8 cellular contexts compared by ENCODE assay signal in genomic region chr11:100681064-100681502, GRCh38. TPM values are rescaled to one million over a fixed set of nuclear protein-coding genes. Genes with fewer than 3 reads are reported as not detected.
DNase-seq lines count a peak whose midpoint lies in the region; ATAC-seq, FAIRE-seq and TF ChIP-seq lines count a peak whose summit lies in the region.

No MANE protein-coding gene starts in this region.

- ATAC-seq in GM18870 (IDR thresholded peaks at IDR 0.05; ENCODE audit: unreplicated experiment) = peak; percentile 99
- peak; percentile 99 for ATAC-seq in HG02981 (IDR thresholded peaks at IDR 0.05; ENCODE audit: unreplicated experiment)
- no peak for ATAC-seq in omental fat pad (ENCODE audit: low FRiP score)

- H2AFZ ChIP-seq in keratinocyte (ENCODE audit: control insufficient read depth, low read length) = peak overlapping the region; percentile 68

- H3K79me2 ChIP-seq in keratinocyte (ENCODE audit: control insufficient read depth, insufficient read depth, low read length) = no peaks in the 10 kb centered on the region

- no peaks in the 10 kb centered on the region for H3K36me3 ChIP-seq in BE2C
- H3K36me3 ChIP-seq in keratinocyte (ENCODE audit: control insufficient read depth in 2 of 2, extremely low read depth in 1 of 2, insufficient read depth in 2 of 2, low read length in 2 of 2) = no peaks in the 10 kb centered on the region

- H3K9me3 Mint-ChIP-seq in activated T-helper 2 cell treated with anti-CD3 and anti-CD28 coated beads, Interferon-gamma antibody, Interleukin-2, Interleukin-4, amounts not matched to agents 10 μg/mL and 5 μg/mL and 100 μg/mL, durations not matched to agents 14 hours and 24 hours and 36 hours = no peaks in the 10 kb centered on the region

- intact Hi-C loops in activated T-helper 2 cell treated with anti-CD3 and anti-CD28 coated beads, Interferon-gamma antibody, Interleukin-2, Interleukin-4, amounts not matched to agents 10 μg/mL and 5 μg/mL and 100 μg/mL, durations not matched to agents 14 hours and 24 hours and 36 hours (cut with micrococcal nuclease) = no loop called here

- H3K4me1 ChIP-seq in BE2C (peaks cover 24% of the 10 kb centered on the region), keratinocyte (ENCODE audit: control insufficient read depth, extremely low read depth, insufficient read depth, low read length) (peaks cover 24% of the 10 kb centered on the region)

- dilution Hi-C loops in keratinocyte (cut with MboI; ENCODE audit: extremely low pct_ligation_motif_present, low sequenced_read_pairs) = no loop called here

- H3K36me3 Mint-ChIP-seq in activated T-helper 2 cell treated with anti-CD3 and anti-CD28 coated beads, Interferon-gamma antibody, Interleukin-2, Interleukin-4, amounts not matched to agents 10 μg/mL and 5 μg/mL and 100 μg/mL, durations not matched to agents 14 hours and 24 hours and 36 hours (ENCODE audit: low read depth) = no peaks in the 10 kb centered on the region

- H3K27ac ChIP-seq in keratinocyte (ENCODE audit: control insufficient read depth, insufficient read depth, low read length) = no peak overlapping the region

- H3K9me3 ChIP-seq in BE2C (no peaks in the 10 kb centered on the region), keratinocyte (ENCODE audit: control insufficient read depth, low read depth, low read length) (no peaks in the 10 kb centered on the region)

- H3K4me3 ChIP-seq in BE2C (ENCODE audit: low read depth, low read length) (no peak overlapping the region), keratinocyte (ENCODE audit: control insufficient read depth in 2 of 3, extremely low read depth in 1 of 3, insufficient read depth in 2 of 3, low read depth in 1 of 3, low read length in 3 of 3) (no peak overlapping the region)

- no peak overlapping the region for H3K9ac ChIP-seq in keratinocyte (ENCODE audit: control insufficient read depth, extremely low read depth, insufficient read depth, low read length)

- no peaks in the 10 kb centered on the region for H3K9me1 ChIP-seq in keratinocyte (ENCODE audit: control insufficient read depth, extremely low read depth, insufficient read depth, low read length)

- peaks cover 5% of the 10 kb centered on the region for H3K27me3 Mint-ChIP-seq in activated T-helper 2 cell treated with anti-CD3 and anti-CD28 coated beads, Interferon-gamma antibody, Interleukin-2, Interleukin-4, amounts not matched to agents 10 μg/mL and 5 μg/mL and 100 μg/mL, durations not matched to agents 14 hours and 24 hours and 36 hours (ENCODE audit: low read depth)

- no peak overlapping the region for H3K27ac Mint-ChIP-seq in activated T-helper 2 cell treated with anti-CD3 and anti-CD28 coated beads, Interferon-gamma antibody, Interleukin-2, Interleukin-4, amounts not matched to agents 10 μg/mL and 5 μg/mL and 100 μg/mL, durations not matched to agents 14 hours and 24 hours and 36 hours

- no peak overlapping the region for H3K4me3 Mint-ChIP-seq in activated T-helper 2 cell treated with anti-CD3 and anti-CD28 coated beads, Interferon-gamma antibody, Interleukin-2, Interleukin-4, amounts not matched to agents 10 μg/mL and 5 μg/mL and 100 μg/mL, durations not matched to agents 14 hours and 24 hours and 36 hours (ENCODE audit: low read depth)

- H3K27me3 ChIP-seq in BE2C (no peaks in the 10 kb centered on the region), keratinocyte (ENCODE audit: control insufficient read depth, extremely low read depth, insufficient read depth, low read length) (no peaks in the 10 kb centered on the region)

- DNase-seq in BE2C = peak; percentile 34
- peak; percentile 1 for DNase-seq in NCI-H146 treated with DMSO at 0.1 percent for 48 hours (lab: John Stamatoyannopoulos, UW; ENCODE audit: unreplicated experiment)
- peak; percentile 19 for DNase-seq in activated T-helper 2 cell treated with anti-CD3 and anti-CD28 coated beads, Interferon-gamma antibody, Interleukin-2, Interleukin-4, amounts not matched to agents 10 μg/mL and 5 μg/mL and 100 μg/mL, durations not matched to agents 14 hours and 24 hours and 36 hours (ENCODE audit: low spot score)
- DNase-seq in keratinocyte (ENCODE audit: low read depth, low spot score) = no peak
- DNase-seq in NCI-H526 treated with DMSO at 0.1 percent for 48 hours (lab: John Stamatoyannopoulos, UW) = no peak
- no peak for DNase-seq in omental fat pad (ENCODE audit: low spot score)

- no peak for FAIRE-seq in keratinocyte (lab: Jason Lieb, UNC)

- no peaks in the 10 kb centered on the region for H4K20me1 ChIP-seq in keratinocyte (ENCODE audit: control insufficient read depth, extremely low read depth, insufficient read depth, low read length)

- no peak for TF ChIP-seq CTCF in BE2C (IDR thresholded peaks at IDR 0.05; ENCODE audit: low read depth, low read length)
- TF ChIP-seq CTCF in keratinocyte (optimal IDR thresholded peaks at IDR 0.05 in 1 of 3, IDR thresholded peaks at IDR 0.05 in 1 of 3, conservative IDR thresholded peaks at IDR 0.05 in 1 of 3; ENCODE audit: extremely low read depth in 1 of 3, insufficient read depth in 2 of 3, low read length in 3 of 3) = no peak
- TF ChIP-seq CTCF in omental fat pad (IDR thresholded peaks at IDR 0.05) = no peak

- H3K4me2 ChIP-seq in keratinocyte (ENCODE audit: control insufficient read depth, extremely low read depth, insufficient read depth, low read depth, low read length) = no peak overlapping the region

- peaks cover 4% of the 10 kb centered on the region for H3K4me1 Mint-ChIP-seq in activated T-helper 2 cell treated with anti-CD3 and anti-CD28 coated beads, Interferon-gamma antibody, Interleukin-2, Interleukin-4, amounts not matched to agents 10 μg/mL and 5 μg/mL and 100 μg/mL, durations not matched to agents 14 hours and 24 hours and 36 hours (ENCODE audit: low read depth)

RNA-seq across cellular contexts. Expression of gene ARHGAP42, which starts 6.0 kb away (rescaled TPM):
- polyA plus RNA-seq in BE2C (2012; ENCODE audit: insufficient read depth, insufficient read length, low read depth) = 11.2 TPM
- 0.16 TPM in 2 replicates for total RNA-seq in activated T-helper 2 cell treated with anti-CD3 and anti-CD28 coated beads, Interferon-gamma antibody, Interleukin-2, Interleukin-4, amounts not matched to agents 10 μg/mL and 5 μg/mL and 100 μg/mL, durations not matched to agents 14 hours and 24 hours and 36 hours
- polyA plus RNA-seq in keratinocyte = 3.3 to 5.5 TPM (median 4.8 TPM) in 3 replicates
- 1.3 TPM for polyA plus RNA-seq in keratinocyte (2011; ENCODE audit: low read depth)
- polyA plus RNA-seq in keratinocyte (2011; cell fraction: cytosol; rRNA removed) = 2.4 and 5.0 TPM in 2 replicates
- 5.8 and 6.3 TPM in 2 replicates for polyA plus RNA-seq in keratinocyte (2011; cell fraction: nucleus; rRNA removed)
- 1.2 and 2.5 TPM in 2 replicates for polyA plus RNA-seq in keratinocyte (2012; ENCODE audit: low replicate concordance)
- 5.7 to 10.5 TPM (median 5.7 TPM) in 3 replicates for polyA minus RNA-seq in keratinocyte
- 3.6 TPM for polyA minus RNA-seq in keratinocyte (2011; cell fraction: cytosol; rRNA and poly(A)+ RNA removed)
- polyA minus RNA-seq in keratinocyte (2011; cell fraction: nucleus; rRNA and poly(A)+ RNA removed) = 7.3 and 15.4 TPM in 2 replicates
- 10 to 100 TPM in 3 of 4 donors, 1 to 10 TPM in 1; 9.6 to 47.4 (median 15.7) TPM for total RNA-seq in omental fat pad

Comparison
In these comparisons a context has a peak if more than half of its experiments do, and no peak if none do; other contexts are left out.
1. DNase-seq: peak in BE2C (single experiment), NCI-H146 treated with DMSO at 0.1 percent for 48 hours (single experiment) and activated T-helper 2 cell treated with anti-CD3 and anti-CD28 coated beads, Interferon-gamma antibody, Interleukin-2, Interleukin-4, amounts not matched to agents 10 μg/mL and 5 μg/mL and 100 μg/mL, durations not matched to agents 14 hours and 24 hours and 36 hours (single experiment); none in keratinocyte (single experiment), NCI-H526 treated with DMSO at 0.1 percent for 48 hours (single experiment) and omental fat pad (single experiment).